ENCODE assay signal across 30 cellular contexts in genomic region chr19:28244966-28245365, GRCh38.
"Had no signal": no experiment of that assay in that cellular context is flagged by ENCODE, and none has a peak within 500 bp of the region (broad histone marks: within the 10 kb centered on the region; RNA-seq: fewer than 3 reads in every experiment).

No MANE protein-coding gene starts in this region.

- H3K4me1 ChIP-seq: ascending aorta, breast epithelium, colonic mucosa, heart left ventricle had no signal

- H3K27ac ChIP-seq: ascending aorta, breast epithelium, cardiac muscle cell, colonic mucosa, epithelial cell of prostate, heart left ventricle had no signal

- ATAC-seq: activated CD4-positive, alpha-beta T cell treated with anti-CD3 and anti-CD28 coated beads for 36 hours; activated CD8-positive, alpha-beta memory T cell treated with anti-CD3 and anti-CD28 coated beads, Interleukin-2, amount 10 ng/mL, durations not matched to agents 7 days and 5 days; activated CD8-positive, alpha-beta T cell treated with anti-CD3 and anti-CD28 coated beads, Interleukin-2, amount 10 ng/mL, durations not matched to agents 7 days and 5 days; activated naive CD8-positive, alpha-beta T cell treated with anti-CD3 and anti-CD28 coated beads, Interleukin-2, amount 50 U/mL, for 24 hours; heart left ventricle had no signal

- H3K27me3 ChIP-seq: ascending aorta, breast epithelium, colonic mucosa, heart left ventricle had no signal

- H3K9me3 Mint-ChIP-seq: activated CD4-positive, alpha-beta T cell treated with anti-CD3 and anti-CD28 coated beads, Interleukin-2, amount 10 ng/mL, durations not matched to agents 24 days and 14 days; activated naive CD4-positive, alpha-beta T cell treated with anti-CD3 and anti-CD28 coated beads for 36 hours; activated naive CD4-positive, alpha-beta T cell treated with anti-CD3 and anti-CD28 coated beads, Interleukin-2, amount 50 U/mL, for 24 hours; activated naive CD8-positive, alpha-beta T cell treated with anti-CD3 and anti-CD28 coated beads, Interleukin-2, amount 50 U/mL, for 24 hours; activated T-helper 1 cell treated with anti-CD3 and anti-CD28 coated beads, Interleukin-12 subunit alpha, Interleukin-12 subunit beta, Interleukin-2, Interleukin-4 antibody, amounts not matched to agents 30 ng/mL and 10 ng/mL and 1 ng/mL, durations not matched to agents 14 hours and 24 hours and 36 hours; activated T-helper 2 cell treated with anti-CD3 and anti-CD28 coated beads, Interferon-gamma antibody, Interleukin-2, Interleukin-4, amounts not matched to agents 10 μg/mL and 5 μg/mL and 100 μg/mL, durations not matched to agents 14 hours and 24 hours and 36 hours; brain had no signal

- H3K4me3 ChIP-seq: ascending aorta, breast epithelium, cardiac muscle cell, colonic mucosa, heart left ventricle had no signal

- H3K36me3 Mint-ChIP-seq: activated CD4-positive, alpha-beta memory T cell treated with anti-CD3 and anti-CD28 coated beads for 36 hours; activated CD8-positive, alpha-beta memory T cell treated with anti-CD3 and anti-CD28 coated beads, Interleukin-2, amount 10 ng/mL, durations not matched to agents 7 days and 5 days; activated naive CD4-positive, alpha-beta T cell treated with anti-CD3 and anti-CD28 coated beads, Interleukin-2, amount 50 U/mL, for 24 hours; activated naive CD8-positive, alpha-beta T cell treated with anti-CD3 and anti-CD28 coated beads for 36 hours; brain had no signal

- H3K4me1 Mint-ChIP-seq: activated CD4-positive, alpha-beta T cell treated with anti-CD3 and anti-CD28 coated beads for 36 hours; activated CD4-positive, alpha-beta T cell treated with anti-CD3 and anti-CD28 coated beads, Interleukin-2, amount 10 ng/mL, durations not matched to agents 24 days and 14 days; activated CD8-positive, alpha-beta memory T cell treated with anti-CD3 and anti-CD28 coated beads, Interleukin-2, amount 10 ng/mL, durations not matched to agents 7 days and 5 days; activated naive CD4-positive, alpha-beta T cell treated with anti-CD3 and anti-CD28 coated beads, Interleukin-2, amount 50 U/mL, for 24 hours; activated naive CD8-positive, alpha-beta T cell treated with anti-CD3 and anti-CD28 coated beads for 36 hours; activated naive CD8-positive, alpha-beta T cell treated with anti-CD3 and anti-CD28 coated beads, Interleukin-2, amount 50 U/mL, for 24 hours; brain had no signal

- H3K36me3 ChIP-seq: ascending aorta, breast epithelium, cardiac muscle cell, colonic mucosa, heart left ventricle had no signal

- H3K27me3 Mint-ChIP-seq: activated CD4-positive, alpha-beta memory T cell treated with anti-CD3 and anti-CD28 coated beads for 36 hours; activated CD4-positive, alpha-beta T cell treated with anti-CD3 and anti-CD28 coated beads for 36 hours; activated CD4-positive, alpha-beta T cell treated with anti-CD3 and anti-CD28 coated beads, Interleukin-2, amount 10 ng/mL, durations not matched to agents 24 days and 14 days; activated CD8-positive, alpha-beta memory T cell treated with anti-CD3 and anti-CD28 coated beads, Interleukin-2, amount 10 ng/mL, durations not matched to agents 7 days and 5 days; activated naive CD4-positive, alpha-beta T cell treated with anti-CD3 and anti-CD28 coated beads, Interleukin-2, amount 50 U/mL, for 24 hours; activated naive CD8-positive, alpha-beta T cell treated with anti-CD3 and anti-CD28 coated beads for 36 hours; activated naive CD8-positive, alpha-beta T cell treated with anti-CD3 and anti-CD28 coated beads, Interleukin-2, amount 50 U/mL, for 24 hours had no signal

- DNase-seq: activated CD4-positive, alpha-beta memory T cell treated with anti-CD3 and anti-CD28 coated beads for 36 hours; activated CD4-positive, alpha-beta T cell treated with anti-CD3 and anti-CD28 coated beads for 36 hours; activated CD4-positive, alpha-beta T cell treated with anti-CD3 and anti-CD28 coated beads, Interleukin-2, amount 10 ng/mL, durations not matched to agents 24 days and 14 days; activated CD4-positive, CD25-positive, alpha-beta regulatory T cell; activated CD4-positive, CD25-positive, alpha-beta regulatory T cell treated with anti-CD3 and anti-CD28 coated beads, Interleukin-2, amount 50 U/mL, for 72 hours; activated CD8-positive, alpha-beta memory T cell treated with anti-CD3 and anti-CD28 coated beads, Interleukin-2, amount 10 ng/mL, durations not matched to agents 7 days and 5 days; activated CD8-positive, alpha-beta memory T cell treated with anti-CD3 and anti-CD28 coated beads, Interleukin-2, amount 50 U/mL, for 4 hours; activated CD8-positive, alpha-beta T cell treated with anti-CD3 and anti-CD28 coated beads, Interleukin-2, amount 10 ng/mL, durations not matched to agents 7 days and 5 days; activated effector memory CD4-positive, alpha-beta T cell treated with anti-CD3 and anti-CD28 coated beads, Interleukin-2, amount 50 U/mL, for 16 hours; activated naive CD4-positive, alpha-beta T cell treated with anti-CD3 and anti-CD28 coated beads for 36 hours; activated naive CD8-positive, alpha-beta T cell treated with anti-CD3 and anti-CD28 coated beads for 36 hours; activated naive CD8-positive, alpha-beta T cell treated with anti-CD3 and anti-CD28 coated beads, Interleukin-2, amount 50 U/mL, for 24 hours; activated T-cell treated with anti-CD3 and anti-CD28 coated beads, Interleukin-2, amount 50 U/mL, for 1 hour; activated T-cell treated with anti-CD3 and anti-CD28 coated beads, Interleukin-2, amount 50 U/mL, for 48 hours; central memory CD4-positive, alpha-beta T cell; cerebellar nuclear complex; colonic mucosa; effector CD8-positive, alpha-beta T cell; foreskin fibroblast; glutamatergic neuron; heart left ventricle; T-helper 2 cell had no signal

- H3K27ac Mint-ChIP-seq: activated CD4-positive, alpha-beta memory T cell treated with anti-CD3 and anti-CD28 coated beads for 36 hours; activated CD4-positive, alpha-beta T cell treated with anti-CD3 and anti-CD28 coated beads for 36 hours; activated CD4-positive, alpha-beta T cell treated with anti-CD3 and anti-CD28 coated beads, Interleukin-2, amount 10 ng/mL, durations not matched to agents 24 days and 14 days; activated CD8-positive, alpha-beta memory T cell treated with anti-CD3 and anti-CD28 coated beads, Interleukin-2, amount 10 ng/mL, durations not matched to agents 7 days and 5 days; activated CD8-positive, alpha-beta T cell treated with anti-CD3 and anti-CD28 coated beads, Interleukin-2, amount 10 ng/mL, durations not matched to agents 7 days and 5 days; activated naive CD4-positive, alpha-beta T cell treated with anti-CD3 and anti-CD28 coated beads for 36 hours; activated naive CD4-positive, alpha-beta T cell treated with anti-CD3 and anti-CD28 coated beads, Interleukin-2, amount 50 U/mL, for 24 hours; activated naive CD8-positive, alpha-beta T cell treated with anti-CD3 and anti-CD28 coated beads for 36 hours; activated naive CD8-positive, alpha-beta T cell treated with anti-CD3 and anti-CD28 coated beads, Interleukin-2, amount 50 U/mL, for 24 hours; activated T-helper 1 cell treated with anti-CD3 and anti-CD28 coated beads, Interleukin-12 subunit alpha, Interleukin-12 subunit beta, Interleukin-2, Interleukin-4 antibody, amounts not matched to agents 30 ng/mL and 10 ng/mL and 1 ng/mL, durations not matched to agents 14 hours and 24 hours and 36 hours; activated T-helper 2 cell treated with anti-CD3 and anti-CD28 coated beads, Interferon-gamma antibody, Interleukin-2, Interleukin-4, amounts not matched to agents 10 μg/mL and 5 μg/mL and 100 μg/mL, durations not matched to agents 14 hours and 24 hours and 36 hours; brain had no signal

- H3K9me3 ChIP-seq: ascending aorta, breast epithelium, colonic mucosa, heart left ventricle had no signal

- H3K4me3 Mint-ChIP-seq: activated CD4-positive, alpha-beta memory T cell treated with anti-CD3 and anti-CD28 coated beads for 36 hours; activated CD4-positive, alpha-beta T cell treated with anti-CD3 and anti-CD28 coated beads for 36 hours; activated CD4-positive, alpha-beta T cell treated with anti-CD3 and anti-CD28 coated beads, Interleukin-2, amount 10 ng/mL, durations not matched to agents 24 days and 14 days; activated CD8-positive, alpha-beta memory T cell treated with anti-CD3 and anti-CD28 coated beads, Interleukin-2, amount 10 ng/mL, durations not matched to agents 7 days and 5 days; activated CD8-positive, alpha-beta T cell treated with anti-CD3 and anti-CD28 coated beads, Interleukin-2, amount 10 ng/mL, durations not matched to agents 7 days and 5 days; activated naive CD4-positive, alpha-beta T cell treated with anti-CD3 and anti-CD28 coated beads for 36 hours; activated naive CD4-positive, alpha-beta T cell treated with anti-CD3 and anti-CD28 coated beads, Interleukin-2, amount 50 U/mL, for 24 hours; activated naive CD8-positive, alpha-beta T cell treated with anti-CD3 and anti-CD28 coated beads for 36 hours; activated naive CD8-positive, alpha-beta T cell treated with anti-CD3 and anti-CD28 coated beads, Interleukin-2, amount 50 U/mL, for 24 hours; activated T-helper 1 cell treated with anti-CD3 and anti-CD28 coated beads, Interleukin-12 subunit alpha, Interleukin-12 subunit beta, Interleukin-2, Interleukin-4 antibody, amounts not matched to agents 30 ng/mL and 10 ng/mL and 1 ng/mL, durations not matched to agents 14 hours and 24 hours and 36 hours; brain had no signal
